Comparison of ENCODE assay signal across 1 cellular context in the genomic region with DNA sequence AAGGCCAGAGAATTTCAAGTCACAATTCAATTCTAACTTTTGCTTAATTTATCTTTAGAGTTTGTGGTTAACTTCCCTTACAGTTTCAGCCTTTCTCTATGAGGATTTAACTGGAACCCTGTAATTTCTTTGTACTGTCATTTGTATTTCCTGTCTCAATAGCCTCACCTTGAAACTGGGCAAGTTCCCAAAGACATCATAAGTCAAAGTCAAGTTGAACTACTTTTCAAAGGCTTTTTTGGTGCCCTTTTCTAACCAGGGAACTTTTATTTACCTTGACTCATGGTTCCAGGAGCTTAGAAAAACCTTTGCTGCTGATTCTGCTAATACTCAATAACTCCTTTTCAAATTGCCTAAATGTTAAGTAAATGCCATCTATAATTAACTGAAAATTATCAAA.
A peak's percentile ranks its signal among the peaks of the same experiment; 100 is the strongest.
TF ChIP-seq lines count a peak whose summit lies in the region.

No MANE protein-coding gene starts in this region.

TF ChIP-seq in HepG2, 621 proteins besides CTCF, POLR2A, EP300 and RAD21 (continued from another document and continues in another):
- TF ChIP-seq ZNF646 (CRISPR knock-in tag; IDR thresholded peaks at IDR 0.05) = no peak
- TF ChIP-seq CREB1 (IDR thresholded peaks at IDR 0.05) = no peak
- TF ChIP-seq CREB1 (CRISPR knock-in tag; IDR thresholded peaks at IDR 0.05) = peak; percentile 64
- no peak for TF ChIP-seq NFYB (CRISPR knock-in tag; IDR thresholded peaks at IDR 0.05)
- TF ChIP-seq, protein P1, sequence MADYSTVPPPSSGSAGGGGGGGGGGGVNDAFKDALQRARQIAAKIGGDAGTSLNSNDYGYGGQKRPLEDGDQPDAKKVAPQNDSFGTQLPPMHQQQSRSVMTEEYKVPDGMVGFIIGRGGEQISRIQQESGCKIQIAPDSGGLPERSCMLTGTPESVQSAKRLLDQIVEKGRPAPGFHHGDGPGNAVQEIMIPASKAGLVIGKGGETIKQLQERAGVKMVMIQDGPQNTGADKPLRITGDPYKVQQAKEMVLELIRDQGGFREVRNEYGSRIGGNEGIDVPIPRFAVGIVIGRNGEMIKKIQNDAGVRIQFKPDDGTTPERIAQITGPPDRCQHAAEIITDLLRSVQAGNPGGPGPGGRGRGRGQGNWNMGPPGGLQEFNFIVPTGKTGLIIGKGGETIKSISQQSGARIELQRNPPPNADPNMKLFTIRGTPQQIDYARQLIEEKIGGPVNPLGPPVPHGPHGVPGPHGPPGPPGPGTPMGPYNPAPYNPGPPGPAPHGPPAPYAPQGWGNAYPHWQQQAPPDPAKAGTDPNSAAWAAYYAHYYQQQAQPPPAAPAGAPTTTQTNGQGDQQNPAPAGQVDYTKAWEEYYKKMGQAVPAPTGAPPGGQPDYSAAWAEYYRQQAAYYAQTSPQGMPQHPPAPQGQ (CRISPR knock-in tag; IDR thresholded peaks at IDR 0.05; ENCODE audit: borderline replicate concordance) = no peak
- TF ChIP-seq, protein P2, sequence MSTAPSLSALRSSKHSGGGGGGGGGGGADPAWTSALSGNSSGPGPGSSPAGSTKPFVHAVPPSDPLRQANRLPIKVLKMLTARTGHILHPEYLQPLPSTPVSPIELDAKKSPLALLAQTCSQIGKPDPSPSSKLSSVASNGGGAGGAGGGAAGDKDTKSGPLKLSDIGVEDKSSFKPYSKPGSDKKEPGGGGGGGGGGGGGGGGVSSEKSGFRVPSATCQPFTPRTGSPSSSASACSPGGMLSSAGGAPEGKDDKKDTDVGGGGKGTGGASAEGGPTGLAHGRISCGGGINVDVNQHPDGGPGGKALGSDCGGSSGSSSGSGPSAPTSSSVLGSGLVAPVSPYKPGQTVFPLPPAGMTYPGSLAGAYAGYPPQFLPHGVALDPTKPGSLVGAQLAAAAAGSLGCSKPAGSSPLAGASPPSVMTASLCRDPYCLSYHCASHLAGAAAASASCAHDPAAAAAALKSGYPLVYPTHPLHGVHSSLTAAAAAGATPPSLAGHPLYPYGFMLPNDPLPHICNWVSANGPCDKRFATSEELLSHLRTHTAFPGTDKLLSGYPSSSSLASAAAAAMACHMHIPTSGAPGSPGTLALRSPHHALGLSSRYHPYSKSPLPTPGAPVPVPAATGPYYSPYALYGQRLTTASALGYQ (CRISPR knock-in tag; IDR thresholded peaks at IDR 0.05) = peak; percentile 64; the same call in 1 of the 2 replicates
- no peak for TF ChIP-seq BRD4 (CRISPR knock-in tag; IDR thresholded peaks at IDR 0.05)
- no peak for TF ChIP-seq TFE3 (CRISPR knock-in tag; IDR thresholded peaks at IDR 0.05)
- TF ChIP-seq, protein P3, sequence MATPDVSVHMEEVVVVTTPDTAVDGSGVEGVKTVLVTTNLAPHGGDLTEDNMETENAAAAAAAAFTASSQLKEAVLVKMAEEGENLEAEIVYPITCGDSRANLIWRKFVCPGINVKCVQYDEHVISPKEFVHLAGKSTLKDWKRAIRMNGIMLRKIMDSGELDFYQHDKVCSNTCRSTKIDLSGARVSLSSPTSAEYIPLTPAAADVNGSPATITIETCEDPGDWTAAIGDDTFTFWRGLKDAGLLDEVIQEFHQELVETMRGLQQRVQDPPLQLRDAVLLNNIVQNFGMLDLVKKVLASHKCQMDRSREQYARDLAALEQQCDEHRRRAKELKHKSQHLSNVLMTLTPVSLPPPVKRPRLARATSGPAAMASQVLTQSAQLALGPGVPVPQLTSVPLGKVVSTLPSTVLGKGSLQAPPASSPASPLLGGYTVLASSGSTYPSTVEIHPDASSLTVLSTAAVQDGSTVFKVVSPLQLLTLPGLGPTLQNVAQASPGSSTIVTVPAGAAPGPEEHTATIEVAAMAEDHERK (CRISPR knock-in tag; IDR thresholded peaks at IDR 0.05; ENCODE audit: low read depth) = no peak
- TF ChIP-seq SATB2 (CRISPR knock-in tag; IDR thresholded peaks at IDR 0.05) = no peak
- TF ChIP-seq, protein P4, sequence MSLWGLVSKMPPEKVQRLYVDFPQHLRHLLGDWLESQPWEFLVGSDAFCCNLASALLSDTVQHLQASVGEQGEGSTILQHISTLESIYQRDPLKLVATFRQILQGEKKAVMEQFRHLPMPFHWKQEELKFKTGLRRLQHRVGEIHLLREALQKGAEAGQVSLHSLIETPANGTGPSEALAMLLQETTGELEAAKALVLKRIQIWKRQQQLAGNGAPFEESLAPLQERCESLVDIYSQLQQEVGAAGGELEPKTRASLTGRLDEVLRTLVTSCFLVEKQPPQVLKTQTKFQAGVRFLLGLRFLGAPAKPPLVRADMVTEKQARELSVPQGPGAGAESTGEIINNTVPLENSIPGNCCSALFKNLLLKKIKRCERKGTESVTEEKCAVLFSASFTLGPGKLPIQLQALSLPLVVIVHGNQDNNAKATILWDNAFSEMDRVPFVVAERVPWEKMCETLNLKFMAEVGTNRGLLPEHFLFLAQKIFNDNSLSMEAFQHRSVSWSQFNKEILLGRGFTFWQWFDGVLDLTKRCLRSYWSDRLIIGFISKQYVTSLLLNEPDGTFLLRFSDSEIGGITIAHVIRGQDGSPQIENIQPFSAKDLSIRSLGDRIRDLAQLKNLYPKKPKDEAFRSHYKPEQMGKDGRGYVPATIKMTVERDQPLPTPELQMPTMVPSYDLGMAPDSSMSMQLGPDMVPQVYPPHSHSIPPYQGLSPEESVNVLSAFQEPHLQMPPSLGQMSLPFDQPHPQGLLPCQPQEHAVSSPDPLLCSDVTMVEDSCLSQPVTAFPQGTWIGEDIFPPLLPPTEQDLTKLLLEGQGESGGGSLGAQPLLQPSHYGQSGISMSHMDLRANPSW (CRISPR knock-in tag; IDR thresholded peaks at IDR 0.05; ENCODE audit: borderline replicate concordance) = no peak
- no peak for TF ChIP-seq ZNF772 (CRISPR knock-in tag; IDR thresholded peaks at IDR 0.05)
- TF ChIP-seq, protein P5, sequence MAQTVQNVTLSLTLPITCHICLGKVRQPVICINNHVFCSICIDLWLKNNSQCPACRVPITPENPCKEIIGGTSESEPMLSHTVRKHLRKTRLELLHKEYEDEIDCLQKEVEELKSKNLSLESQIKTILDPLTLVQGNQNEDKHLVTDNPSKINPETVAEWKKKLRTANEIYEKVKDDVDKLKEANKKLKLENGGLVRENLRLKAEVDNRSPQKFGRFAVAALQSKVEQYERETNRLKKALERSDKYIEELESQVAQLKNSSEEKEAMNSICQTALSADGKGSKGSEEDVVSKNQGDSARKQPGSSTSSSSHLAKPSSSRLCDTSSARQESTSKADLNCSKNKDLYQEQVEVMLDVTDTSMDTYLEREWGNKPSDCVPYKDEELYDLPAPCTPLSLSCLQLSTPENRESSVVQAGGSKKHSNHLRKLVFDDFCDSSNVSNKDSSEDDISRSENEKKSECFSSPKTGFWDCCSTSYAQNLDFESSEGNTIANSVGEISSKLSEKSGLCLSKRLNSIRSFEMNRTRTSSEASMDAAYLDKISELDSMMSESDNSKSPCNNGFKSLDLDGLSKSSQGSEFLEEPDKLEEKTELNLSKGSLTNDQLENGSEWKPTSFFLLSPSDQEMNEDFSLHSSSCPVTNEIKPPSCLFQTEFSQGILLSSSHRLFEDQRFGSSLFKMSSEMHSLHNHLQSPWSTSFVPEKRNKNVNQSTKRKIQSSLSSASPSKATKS (CRISPR knock-in tag; IDR thresholded peaks at IDR 0.05) = no peak
- TF ChIP-seq ZNF746 (CRISPR knock-in tag; IDR thresholded peaks at IDR 0.05) = no peak
- 0 out of 2 replicates have a peak, but pooled peaks have one; percentile 46 for TF ChIP-seq ESRRA (CRISPR knock-in tag; IDR thresholded peaks at IDR 0.05; ENCODE audit: low read depth)
- no peak for TF ChIP-seq ZNF703 (CRISPR knock-in tag; IDR thresholded peaks at IDR 0.05; ENCODE audit: borderline replicate concordance)
- TF ChIP-seq XRCC5 (optimal IDR thresholded peaks at IDR 0.05; ENCODE audit: low read length) = no peak
- TF ChIP-seq ZNF83 (CRISPR knock-in tag; IDR thresholded peaks at IDR 0.05; ENCODE audit: borderline replicate concordance) = no peak
- TF ChIP-seq, protein P6, sequence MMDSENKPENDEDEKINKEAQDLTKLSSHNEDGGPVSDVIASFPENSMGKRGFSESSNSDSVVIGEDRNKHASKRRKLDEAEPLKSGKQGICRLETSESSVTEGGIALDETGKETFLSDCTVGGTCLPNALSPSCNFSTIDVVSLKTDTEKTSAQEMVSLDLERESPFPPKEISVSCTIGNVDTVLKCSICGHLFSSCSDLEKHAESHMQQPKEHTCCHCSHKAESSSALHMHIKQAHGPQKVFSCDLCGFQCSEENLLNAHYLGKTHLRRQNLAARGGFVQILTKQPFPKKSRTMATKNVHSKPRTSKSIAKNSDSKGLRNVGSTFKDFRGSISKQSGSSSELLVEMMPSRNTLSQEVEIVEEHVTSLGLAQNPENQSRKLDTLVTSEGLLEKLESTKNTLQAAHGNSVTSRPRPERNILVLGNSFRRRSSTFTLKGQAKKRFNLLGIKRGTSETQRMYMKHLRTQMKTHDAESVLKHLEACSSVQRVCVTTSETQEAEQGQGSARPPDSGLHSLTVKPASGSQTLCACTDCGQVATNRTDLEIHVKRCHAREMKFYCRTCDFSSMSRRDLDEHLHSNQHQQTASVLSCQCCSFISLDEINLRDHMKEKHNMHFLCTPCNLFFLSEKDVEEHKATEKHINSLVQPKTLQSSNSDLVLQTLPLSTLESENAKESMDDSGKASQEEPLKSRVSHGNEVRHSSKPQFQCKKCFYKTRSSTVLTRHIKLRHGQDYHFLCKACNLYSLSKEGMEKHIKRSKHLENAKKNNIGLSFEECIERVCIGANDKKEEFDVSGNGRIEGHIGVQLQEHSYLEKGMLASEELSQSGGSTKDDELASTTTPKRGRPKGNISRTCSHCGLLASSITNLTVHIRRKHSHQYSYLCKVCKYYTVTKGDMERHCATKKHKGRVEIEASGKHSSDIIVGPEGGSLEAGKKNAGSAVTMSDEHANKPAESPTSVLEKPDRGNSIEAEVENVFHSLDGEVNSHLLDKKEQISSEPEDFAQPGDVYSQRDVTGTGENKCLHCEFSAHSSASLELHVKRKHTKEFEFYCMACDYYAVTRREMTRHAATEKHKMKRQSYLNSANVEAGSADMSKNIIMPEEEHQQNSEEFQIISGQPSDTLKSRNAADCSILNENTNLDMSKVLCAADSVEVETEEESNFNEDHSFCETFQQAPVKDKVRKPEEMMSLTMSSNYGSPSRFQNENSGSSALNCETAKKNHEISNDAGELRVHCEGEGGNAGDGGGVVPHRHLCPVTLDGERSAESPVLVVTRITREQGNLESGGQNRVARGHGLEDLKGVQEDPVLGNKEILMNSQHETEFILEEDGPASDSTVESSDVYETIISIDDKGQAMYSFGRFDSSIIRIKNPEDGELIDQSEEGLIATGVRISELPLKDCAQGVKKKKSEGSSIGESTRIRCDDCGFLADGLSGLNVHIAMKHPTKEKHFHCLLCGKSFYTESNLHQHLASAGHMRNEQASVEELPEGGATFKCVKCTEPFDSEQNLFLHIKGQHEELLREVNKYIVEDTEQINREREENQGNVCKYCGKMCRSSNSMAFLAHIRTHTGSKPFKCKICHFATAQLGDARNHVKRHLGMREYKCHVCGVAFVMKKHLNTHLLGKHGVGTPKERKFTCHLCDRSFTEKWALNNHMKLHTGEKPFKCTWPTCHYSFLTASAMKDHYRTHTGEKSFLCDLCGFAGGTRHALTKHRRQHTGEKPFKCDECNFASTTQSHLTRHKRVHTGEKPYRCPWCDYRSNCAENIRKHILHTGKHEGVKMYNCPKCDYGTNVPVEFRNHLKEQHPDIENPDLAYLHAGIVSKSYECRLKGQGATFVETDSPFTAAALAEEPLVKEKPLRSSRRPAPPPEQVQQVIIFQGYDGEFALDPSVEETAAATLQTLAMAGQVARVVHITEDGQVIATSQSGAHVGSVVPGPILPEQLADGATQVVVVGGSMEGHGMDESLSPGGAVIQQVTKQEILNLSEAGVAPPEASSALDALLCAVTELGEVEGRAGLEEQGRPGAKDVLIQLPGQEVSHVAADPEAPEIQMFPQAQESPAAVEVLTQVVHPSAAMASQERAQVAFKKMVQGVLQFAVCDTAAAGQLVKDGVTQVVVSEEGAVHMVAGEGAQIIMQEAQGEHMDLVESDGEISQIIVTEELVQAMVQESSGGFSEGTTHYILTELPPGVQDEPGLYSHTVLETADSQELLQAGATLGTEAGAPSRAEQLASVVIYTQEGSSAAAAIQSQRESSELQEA (CRISPR knock-in tag; IDR thresholded peaks at IDR 0.05; ENCODE audit: not compliant biosample characterization) = no peak
